ENCODE assay signal across 8 cellular contexts in genomic region chr18:62425465-62426190, GRCh38.
DNase-seq lines count a peak whose midpoint lies in the region; ATAC-seq lines count a peak whose summit lies in the region.

No MANE protein-coding gene starts in this region.

- in situ Hi-C loops in ACHN (cut with HindIII; ENCODE audit: low pct_ligation_motif_present, low pct_unique_long_range_greater_than_20kb, low sequenced_read_pairs) = no loop called here

- DNase-seq in ACHN (peak; percentile 90), KG1 (lab: John Stamatoyannopoulos, UW) (peak; percentile 58), OCI-M1 (lab: John Stamatoyannopoulos, UW) (peak; percentile 93), middle frontal gyrus (ENCODE audit: extremely low spot score, low spot score) (peak; percentile 85)
- DNase-seq in activated T-cell treated with anti-CD3 and anti-CD28 coated beads, Interleukin-2, amount 50 U/mL, for 1 hour = peak; percentile 25
- peak; percentile 54 for DNase-seq in stimulated activated naive CD8-positive, alpha-beta T cell treated with anti-CD3 and anti-CD28 coated beads, Interleukin-15, Interleukin-2, amounts not matched to agents 100 U/mL and 50 U/mL, for 24 hours

- H3K36me3 ChIP-seq in esophagus (ENCODE audit: control insufficient read depth in 2 of 2, insufficient read depth in 2 of 2, low read length in 1 of 2) = no peaks in the 10 kb centered on the region

- H3K9me3 ChIP-seq in esophagus (ENCODE audit: control insufficient read depth in 2 of 2, insufficient read depth in 1 of 2, low read depth in 1 of 2, low read length in 1 of 2) = no peaks in the 10 kb centered on the region

- H3K27me3 ChIP-seq in esophagus (ENCODE audit: control insufficient read depth in 1 of 2, insufficient read depth in 2 of 2, low read length in 2 of 2) = no peaks in the 10 kb centered on the region

- 4 to 7% methylated on average over 14 of the region's 14 CpGs for WGBS in esophagus, 2 donors

- H3K4me1 ChIP-seq in esophagus (ENCODE audit: control insufficient read depth in 2 of 2, insufficient read depth in 2 of 2, low read length in 1 of 2) = no peaks in the 10 kb centered on the region

- H3K27ac ChIP-seq in esophagus (ENCODE audit: low read depth in 2 of 2, low read length in 1 of 2) = peak overlapping the region; percentile 64 to 85

- H3K4me3 ChIP-seq in esophagus (ENCODE audit: low read depth in 1 of 2, low read length in 2 of 2) = peak overlapping the region in 1 of 2 donors; percentile 35

- peak; percentile 44 for ATAC-seq in GM18870 (IDR thresholded peaks at IDR 0.05; ENCODE audit: unreplicated experiment)
- peak; percentile 55 for ATAC-seq in stimulated activated naive CD8-positive, alpha-beta T cell treated with anti-CD3 and anti-CD28 coated beads, Interleukin-15, Interleukin-2, amounts not matched to agents 100 U/mL and 50 U/mL, for 24 hours

Comparison
In these comparisons a context has a peak if more than half of its experiments do, and no peak if none do; other contexts are left out.
1. DNase-seq: peak in every context shown above with its lines; median percentile 93 in OCI-M1; 90 in ACHN; 85 in middle frontal gyrus; 58 in KG1; 54 in stimulated activated naive CD8-positive, alpha-beta T cell treated with anti-CD3 and anti-CD28 coated beads, Interleukin-15, Interleukin-2, amounts not matched to agents 100 U/mL and 50 U/mL, for 24 hours; 25 in activated T-cell treated with anti-CD3 and anti-CD28 coated beads, Interleukin-2, amount 50 U/mL, for 1 hour.